1 cellular context compared by ENCODE assay signal in the genomic region with DNA sequence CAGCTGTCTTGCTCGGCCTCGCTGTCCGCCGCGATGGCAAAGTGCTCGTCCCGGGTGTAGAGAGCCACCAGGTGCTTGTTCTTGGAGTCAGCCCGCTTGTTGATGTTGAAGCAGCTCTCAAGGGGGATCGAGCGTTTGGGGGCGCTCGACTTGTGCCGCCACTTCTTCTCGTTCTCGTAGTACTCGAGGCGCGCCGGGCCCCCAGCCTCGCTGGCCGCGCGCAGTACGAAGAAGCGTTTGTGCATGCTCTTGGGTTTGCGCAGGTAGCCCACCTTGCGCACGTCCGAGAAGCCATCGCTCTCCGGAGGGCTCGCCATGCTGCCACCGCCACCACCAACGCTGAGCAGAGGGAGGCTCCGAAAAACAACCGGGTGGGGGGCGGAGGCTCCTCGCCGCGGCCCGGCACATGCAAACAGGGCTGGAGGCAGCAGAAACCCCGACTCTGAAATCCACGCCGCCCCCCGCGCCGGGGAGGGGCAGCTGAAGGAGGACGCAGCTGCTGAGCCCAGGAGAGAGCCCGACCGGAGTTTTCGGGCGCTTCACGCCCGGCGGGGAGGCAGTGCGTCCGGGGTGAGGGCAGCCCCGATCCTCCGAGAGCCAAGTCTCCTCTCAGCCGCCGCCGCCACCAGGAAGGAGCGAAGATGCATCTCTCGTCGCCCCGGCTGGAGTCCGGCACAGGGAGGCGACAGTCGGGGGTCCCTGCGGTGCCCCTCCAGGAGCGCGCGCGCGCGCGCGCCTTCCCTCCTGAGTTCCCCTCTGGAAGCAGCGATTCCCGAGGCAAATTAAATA.
TF ChIP-seq lines count a peak whose summit lies in the region.

No MANE protein-coding gene starts in this region.

TF ChIP-seq in endothelial cell of umbilical vein, 7 proteins besides CTCF, POLR2A, EP300 and RAD21 (continued from another document):
- no peak for TF ChIP-seq MYC (IDR thresholded peaks at IDR 0.05; ENCODE audit: low read depth, low read length)
